18 cellular contexts compared by ENCODE assay signal in genomic region chr6:48113130-48113529, GRCh38. TPM values are rescaled to one million over a fixed set of nuclear protein-coding genes. Genes with fewer than 3 reads are reported as not detected.
A peak's percentile ranks its signal among the peaks of the same experiment; 100 is the strongest.
DNase-seq lines count a peak whose midpoint lies in the region; ATAC-seq, FAIRE-seq and TF ChIP-seq lines count a peak whose summit lies in the region.
"Had no signal": no experiment of that assay in that cellular context is flagged by ENCODE, and none has a peak within 500 bp of the region (broad histone marks: within the 10 kb centered on the region; RNA-seq: fewer than 3 reads in every experiment).

No MANE protein-coding gene starts in this region.

- no peaks in the 10 kb centered on the region for H3K79me1 ChIP-seq in H1 (ENCODE audit: low read depth, low read length)

- no peak overlapping the region for H3K4me3 ChIP-seq in HepG2 (replicated peaks in 1 of 3; ENCODE audit: insufficient read depth in 1 of 3, low read depth in 2 of 3, low read length in 3 of 3)
- no peak overlapping the region for H3K4me3 ChIP-seq in right lobe of liver
- H3K4me3 ChIP-seq in H1 (ENCODE audit: extremely low read depth in 1 of 4, insufficient read depth in 2 of 4, low read depth in 3 of 4, low read length in 4 of 4): no peak overlapping the region
- H3K4me3 ChIP-seq in neural cell (ENCODE audit: low read length): no peak overlapping the region
- no peak overlapping the region for H3K4me3 ChIP-seq in upper lobe of right lung
- no peak overlapping the region for H3K4me3 ChIP-seq in pancreas
- no peak overlapping the region for H3K4me3 ChIP-seq in effector memory CD4-positive, alpha-beta T cell (ENCODE audit: insufficient read depth, low read depth, low read length, poor library complexity, severe bottlenecking)
- H3K4me3 ChIP-seq: BLaER1, MG63, SK-N-MC had no signal

- peaks cover 4% of the 10 kb centered on the region for H3F3A ChIP-seq in neural cell (ENCODE audit: insufficient read depth, low read length, poor library complexity, severe bottlenecking)

- 0 out of 2 replicates have a peak overlapping the region, but pooled peaks have one; percentile 2 for H2BK20ac ChIP-seq in H1 (ENCODE audit: low read length)

- BruUV-seq in HepG2 (replicated peaks; lab: Mats Ljungman, UMichigan): no TSS peak

- H4K91ac ChIP-seq in H1 (replicated peaks; ENCODE audit: insufficient read length, low read length): peak overlapping the region; percentile 52

- intact Hi-C loops in HepG2 (cut with micrococcal nuclease; ENCODE audit: unreplicated experiment) (loop anchor here (5.0 kb wide), 1 partner anchor 41 kb away; no protein-coding TSS in a partner anchor), right lobe of liver (cut with DNase I) (no loop called here), upper lobe of right lung (cut with DNase I) (no loop called here), pancreas (cut with DNase I) (no loop called here)

- H4K20me1 ChIP-seq in HepG2 (ENCODE audit: insufficient read depth, low read length): no peaks in the 10 kb centered on the region
- H4K20me1 ChIP-seq in H1 (replicated peaks in 1 of 2; ENCODE audit: control insufficient read depth in 1 of 2, insufficient read depth in 2 of 2, low read length in 2 of 2): no peaks in the 10 kb centered on the region
- no peaks in the 10 kb centered on the region for H4K20me1 ChIP-seq in neural cell (ENCODE audit: insufficient read depth)
- H4K20me1 ChIP-seq: BLaER1 had no signal

- H3K9me3 ChIP-seq in HepG2 (ENCODE audit: low read length): no peaks in the 10 kb centered on the region
- no peaks in the 10 kb centered on the region for H3K9me3 ChIP-seq in right lobe of liver
- no peaks in the 10 kb centered on the region for H3K9me3 ChIP-seq in H1 (ENCODE audit: insufficient read depth in 2 of 2, low read depth in 1 of 2, low read length in 1 of 2)
- no peaks in the 10 kb centered on the region for H3K9me3 ChIP-seq in neural cell (ENCODE audit: low read length)
- no peaks in the 10 kb centered on the region for H3K9me3 ChIP-seq in upper lobe of right lung
- no peaks in the 10 kb centered on the region for H3K9me3 ChIP-seq in pancreas
- no peaks in the 10 kb centered on the region for H3K9me3 ChIP-seq in effector memory CD4-positive, alpha-beta T cell (ENCODE audit: control insufficient read depth, low read length)
- H3K9me3 ChIP-seq: BLaER1, MG63 had no signal

- H2AK5ac ChIP-seq in H1 (ENCODE audit: low read depth, low read length): no peak overlapping the region

- no peak overlapping the region for H3K4ac ChIP-seq in H1 (replicated peaks; ENCODE audit: insufficient read length, low read depth, low read length)

- TF ChIP-seq RAD21 in HepG2 (CRISPR knock-in tag; IDR thresholded peaks at IDR 0.05) (no peak), H1 (IDR thresholded peaks at IDR 0.05 in 1 of 2, conservative IDR thresholded peaks at IDR 0.05 in 1 of 2; ENCODE audit: low read depth in 2 of 2, low read length in 2 of 2) (no peak), neural cell (conservative IDR thresholded peaks at IDR 0.05) (no peak)

- H3K27me3 ChIP-seq in HepG2 (ENCODE audit: control insufficient read depth in 1 of 2, insufficient read depth in 2 of 2, low read length in 2 of 2) (no peaks in the 10 kb centered on the region; a peak in 2 of 5 replicates), right lobe of liver (no peaks in the 10 kb centered on the region), H1 (replicated peaks in 1 of 4; ENCODE audit: control insufficient read depth in 3 of 4, extremely low read depth in 1 of 4, insufficient read depth in 3 of 4, low read length in 3 of 4) (no peaks in the 10 kb centered on the region), neural cell (ENCODE audit: insufficient read depth, low read depth, low read length) (no peaks in the 10 kb centered on the region), upper lobe of right lung (no peaks in the 10 kb centered on the region), pancreas (no peaks in the 10 kb centered on the region)
- no peaks in the 10 kb centered on the region for H3K27me3 ChIP-seq in effector memory CD4-positive, alpha-beta T cell (replicated peaks; ENCODE audit: control insufficient read depth, insufficient read depth, low read length, poor library complexity, severe bottlenecking)
- H3K27me3 ChIP-seq: BLaER1, MG63 had no signal

- H2BK15ac ChIP-seq in H1 (ENCODE audit: low read length): peak overlapping the region; percentile 24; the same call in 1 of the 2 replicates

- no peaks in the 10 kb centered on the region for H3K36me3 ChIP-seq in HepG2 (replicated peaks in 1 of 2; ENCODE audit: control insufficient read depth in 1 of 2, insufficient read depth in 2 of 2, low read length in 2 of 2)
- H3K36me3 ChIP-seq in right lobe of liver: no peaks in the 10 kb centered on the region
- no peaks in the 10 kb centered on the region for H3K36me3 ChIP-seq in H1 (ENCODE audit: control insufficient read depth in 2 of 4, insufficient read depth in 4 of 4, low read length in 3 of 4)
- H3K36me3 ChIP-seq in neural cell (ENCODE audit: insufficient read depth, low read length): no peaks in the 10 kb centered on the region
- H3K36me3 ChIP-seq in upper lobe of right lung: no peaks in the 10 kb centered on the region
- no peaks in the 10 kb centered on the region for H3K36me3 ChIP-seq in pancreas
- H3K36me3 ChIP-seq in effector memory CD4-positive, alpha-beta T cell (ENCODE audit: control insufficient read depth, insufficient read depth, low read length): no peaks in the 10 kb centered on the region
- H3K36me3 ChIP-seq: BLaER1, MG63 had no signal

- no peak overlapping the region for H3K56ac ChIP-seq in H1 (replicated peaks; ENCODE audit: insufficient read length, low read depth, low read length)

- no peak overlapping the region; the same call in 1 of the 2 replicates for H2BK12ac ChIP-seq in H1 (ENCODE audit: low read depth, low read length)

- H2AFZ ChIP-seq in HepG2 (ENCODE audit: low read length): peak overlapping the region; percentile 18
- peak overlapping the region; percentile 86; the same call in 1 of the 2 replicates for H2AFZ ChIP-seq in H1 (ENCODE audit: low read length)
- H2AFZ ChIP-seq in neural cell (ENCODE audit: low read depth, low read length): no peak overlapping the region

- in situ Hi-C loops in HepG2 (cut with HindIII; ENCODE audit: extremely low pct_ligation_motif_present, low pct_unique_long_range_greater_than_20kb): no loop called here

- DNase-seq in HepG2 (ENCODE audit: low spot score): no peak
- no peak for DNase-seq in right lobe of liver
- DNase-seq in H1 (ENCODE audit: low read depth in 1 of 2, low spot score in 2 of 2): no peak
- DNase-seq in upper lobe of right lung: no peak
- no peak for DNase-seq in pancreas
- DNase-seq in SKM-1 (lab: John Stamatoyannopoulos, UW; ENCODE audit: unreplicated experiment): no peak
- no peak for DNase-seq in effector memory CD4-positive, alpha-beta T cell
- DNase-seq: DMS79 treated with DMSO at 0.1 percent for 48 hours, MG63, NCI-H1105, NCI-H1930, NCI-H446, NCI-H748 treated with DMSO at 0.1 percent for 48 hours had no signal

- H3K79me2 ChIP-seq in HepG2 (ENCODE audit: insufficient read depth, low read length) (peaks cover 31% of the 10 kb centered on the region), H1 (ENCODE audit: control insufficient read depth in 1 of 2, insufficient read depth in 2 of 2, low read length in 2 of 2) (peaks cover 0 to 21% of the 10 kb centered on the region in 2 experiments; a peak in 2 of 4 replicates), neural cell (replicated peaks; ENCODE audit: insufficient read depth, low read length) (peaks cover 16% of the 10 kb centered on the region)

- 94% methylated on average over 2 of the region's 2 CpGs for WGBS in HepG2 (ENCODE audit: low lambda C conversion rate)
- WGBS in right lobe of liver (ENCODE audit: insufficient coverage, low coverage, low lambda C conversion rate, missing lambda C conversion rate): 53% methylated on average over 2 of the region's 2 CpGs
- 81% methylated on average over 2 of the region's 2 CpGs; no CpG with 5 or more reads in 1 of the 2 experiments for WGBS in H1 (ENCODE audit: extremely low coverage in 1 of 2, insufficient coverage in 1 of 2, insufficient read length in 1 of 2, insufficient replicate concordance in 2 of 2, low coverage in 1 of 2, low lambda C conversion rate in 2 of 2, missing lambda C conversion rate in 1 of 2), 2 experiments
- WGBS in pancreas, 2 donors: 45 to 75% methylated on average over 2 of the region's 2 CpGs

- TF ChIP-seq POLR2A in HepG2 (IDR thresholded peaks at IDR 0.05; ENCODE audit: insufficient read depth in 1 of 2, low read depth in 2 of 2, low read length in 2 of 2): no peak
- TF ChIP-seq POLR2A in right lobe of liver (IDR thresholded peaks at IDR 0.05): no peak
- TF ChIP-seq POLR2A in H1 (IDR thresholded peaks at IDR 0.05; ENCODE audit: control extremely low read depth in 1 of 2, low read depth in 2 of 2, low read length in 2 of 2): no peak

- peak overlapping the region; percentile 50 for H2BK120ac ChIP-seq in H1 (replicated peaks; ENCODE audit: low read depth, low read length)

- no peak overlapping the region for H4K8ac ChIP-seq in H1 (ENCODE audit: extremely low read depth, insufficient read depth, low read length)

- FAIRE-seq in HepG2 (lab: Jason Lieb, UNC) (no peak), H1 (lab: Jason Lieb, UNC) (no peak), pancreas (lab: Jason Lieb, UNC) (no peak)

- H3K18ac ChIP-seq in H1 (ENCODE audit: extremely low read depth, low read length): no peak overlapping the region

- H2BK5ac ChIP-seq in H1 (ENCODE audit: low read depth, low read length): no peak overlapping the region; the same call in 1 of the 2 replicates

- TF ChIP-seq CTCF in HepG2 (CRISPR knock-in tag; IDR thresholded peaks at IDR 0.05) (no peak), right lobe of liver (IDR thresholded peaks at IDR 0.05) (no peak), H1 (IDR thresholded peaks at IDR 0.05; ENCODE audit: control extremely low read depth in 1 of 3, insufficient read depth in 1 of 3, low read depth in 1 of 3, low read length in 3 of 3) (no peak), neural cell (IDR thresholded peaks at IDR 0.05; ENCODE audit: poor library complexity, severe bottlenecking) (no peak), upper lobe of right lung (IDR thresholded peaks at IDR 0.05) (no peak), pancreas (IDR thresholded peaks at IDR 0.05) (no peak)

- no peak overlapping the region for H3K23ac ChIP-seq in H1 (ENCODE audit: insufficient read length)

- CTCF ChIA-PET in HepG2 (lab: Yijun Ruan, JAX; ENCODE audit: low intra/inter-chr PET ratio, low total read pairs): no interaction called here
- CTCF ChIA-PET in H1 (lab: Charles Lee; ENCODE audit: partially characterized antibody): interaction anchor here (0.8 kb wide), 1 partner anchor 10 kb away, joined by 4 read pairs; no protein-coding TSS in a partner anchor

- H4K5ac ChIP-seq in H1 (ENCODE audit: insufficient read length, low read depth, low read length): no peak overlapping the region

- H3K4me2 ChIP-seq in HepG2 (ENCODE audit: low read depth, low read length) (no peak overlapping the region), H1 (ENCODE audit: insufficient read depth in 1 of 2, low read depth in 2 of 2, low read length in 2 of 2) (no peak overlapping the region), neural cell (ENCODE audit: low read length) (no peak overlapping the region)
- H3K4me2 ChIP-seq: BLaER1 had no signal

- ATAC-seq in HepG2: no peak
- no peak for ATAC-seq in right lobe of liver
- ATAC-seq in upper lobe of right lung: peak; percentile 15
- no peak for ATAC-seq in pancreas
- ATAC-seq: HCT116, Panc1 had no signal

- H3K23me2 ChIP-seq in H1 (ENCODE audit: low read depth, low read length): no peaks in the 10 kb centered on the region

- TF ChIP-seq EP300 in HepG2 (IDR thresholded peaks at IDR 0.05; ENCODE audit: low read depth in 2 of 2, low read length in 2 of 2): no peak
- TF ChIP-seq EP300 in HepG2 (CRISPR knock-in tag; IDR thresholded peaks at IDR 0.05; ENCODE audit: borderline replicate concordance): no peak
- TF ChIP-seq EP300 in H1 (IDR thresholded peaks at IDR 0.05; ENCODE audit: borderline replicate concordance in 1 of 2, low read depth in 2 of 2, low read length in 2 of 2): no peak
- TF ChIP-seq EP300 in neural cell (conservative IDR thresholded peaks at IDR 0.05; ENCODE audit: poor library complexity, severe bottlenecking): no peak

- no peak overlapping the region for H3K14ac ChIP-seq in H1 (ENCODE audit: insufficient read length)

- no peak overlapping the region for H3K27ac ChIP-seq in HepG2 (ENCODE audit: extremely low read length, insufficient read depth, low read length)
- H3K27ac ChIP-seq in right lobe of liver: no peak overlapping the region
- H3K27ac ChIP-seq in H1 (ENCODE audit: low read depth, low read length): no peak overlapping the region
- peak overlapping the region; percentile 67 for H3K27ac ChIP-seq in neural cell (ENCODE audit: low read length)
- no peak overlapping the region for H3K27ac ChIP-seq in upper lobe of right lung
- no peak overlapping the region for H3K27ac ChIP-seq in pancreas
- no peak overlapping the region for H3K27ac ChIP-seq in effector memory CD4-positive, alpha-beta T cell (ENCODE audit: insufficient read depth, low read length, poor library complexity, severe bottlenecking)
- H3K27ac ChIP-seq: BLaER1, SK-N-MC had no signal

- peaks cover 24% of the 10 kb centered on the region for H3K4me1 ChIP-seq in HepG2 (ENCODE audit: insufficient read depth, low read length)
- H3K4me1 ChIP-seq in right lobe of liver: no peaks in the 10 kb centered on the region
- peaks cover 0 to 8% (median 1%) of the 10 kb centered on the region in 4 experiments; a peak in 2 of 7 replicates for H3K4me1 ChIP-seq in H1 (replicated peaks in 1 of 4; ENCODE audit: control insufficient read depth in 3 of 4, insufficient read depth in 4 of 4, low read length in 3 of 4)
- no peaks in the 10 kb centered on the region for H3K4me1 ChIP-seq in upper lobe of right lung
- H3K4me1 ChIP-seq in pancreas: no peaks in the 10 kb centered on the region
- no peaks in the 10 kb centered on the region for H3K4me1 ChIP-seq in effector memory CD4-positive, alpha-beta T cell (ENCODE audit: control insufficient read depth, insufficient read depth, low read length, poor library complexity, severe bottlenecking)
- H3K4me1 ChIP-seq: BLaER1 had no signal

- H3K9ac ChIP-seq in HepG2 (ENCODE audit: insufficient read depth, low read depth, low read length) (no peak overlapping the region), H1 (replicated peaks in 1 of 4; ENCODE audit: extremely low read depth in 1 of 4, low read depth in 3 of 4, low read length in 3 of 4) (no peak overlapping the region), neural cell (ENCODE audit: low read length) (no peak overlapping the region)
- H3K9ac ChIP-seq: BLaER1 had no signal

- H3K9me2 ChIP-seq in neural cell (ENCODE audit: insufficient read depth, low read length): no peaks in the 10 kb centered on the region

- POLR2A ChIA-PET in HepG2 (lab: Yijun Ruan, JAX) (interaction anchor here (0.6 kb wide), 1 partner anchor 10 kb away, joined by 3 read pairs; no protein-coding TSS in a partner anchor), H1 (lab: Charles Lee; ENCODE audit: partially characterized antibody) (no interaction called here)

RNA-seq across cellular contexts. Expression of gene PTCHD4, which starts 2.1 kb away (rescaled TPM):
- total RNA-seq in HepG2 (2016; rRNA removed; fragmentation: Illumina TruSeq; extraction: Trizol) (32.9 and 35.7 TPM in 2 replicates), right lobe of liver (under 1 TPM in 3 of 6 experiments, not detected in 3; 0.12 to 0.18 (median 0.15) TPM), upper lobe of right lung (4.1 TPM), pancreas (under 1 TPM; 0.06 to 0.59 (median 0.22) TPM)
- total RNA-seq in HepG2 (2016; cell fraction: cytosol; rRNA removed; fragmentation: Illumina TruSeq; extraction: Trizol; ENCODE audit: low read depth): 18.0 and 20.6 TPM in 2 replicates
- 30.6 and 34.3 TPM in 2 replicates for total RNA-seq in HepG2 (2016; cell fraction: insoluble cytoplasmic fraction; rRNA removed; fragmentation: Illumina TruSeq; extraction: Trizol)
- total RNA-seq in HepG2 (2016; cell fraction: membrane; rRNA removed; fragmentation: Illumina TruSeq; extraction: Trizol): 26.1 and 27.2 TPM in 2 replicates
- 48.1 and 50.6 TPM in 2 replicates for total RNA-seq in HepG2 (2016; cell fraction: nucleus; rRNA removed; fragmentation: Illumina TruSeq; extraction: Trizol)
- polyA plus RNA-seq in HepG2 (2011; rRNA removed) (21.9 and 28.4 TPM in 2 replicates), H1 (2011; rRNA removed) (0.11 and 0.17 TPM in 2 replicates), neural cell (3.2 and 3.4 TPM in 2 replicates), pancreas (under 1 TPM; 0.16 to 0.19 TPM)
- 16.5 and 20.5 TPM in 2 replicates for polyA plus RNA-seq in HepG2 (2011; cell fraction: cytosol; rRNA removed)
- 18.5 and 20.8 TPM in 2 replicates for polyA plus RNA-seq in HepG2 (2011; cell fraction: nucleus; rRNA removed)
- polyA plus RNA-seq in HepG2 (2012): 15.1 and 20.3 TPM in 2 replicates
- 3.9 and 4.7 TPM in 2 replicates for polyA plus RNA-seq in HepG2 (2016; cell fraction: cytosol; fragmentation: Illumina TruSeq; extraction: Trizol; ENCODE audit: low read depth)
- polyA plus RNA-seq in HepG2 (2016; cell fraction: insoluble cytoplasmic fraction; fragmentation: Illumina TruSeq; extraction: Trizol; ENCODE audit: low read depth): 28.4 and 29.3 TPM in 2 replicates
- polyA plus RNA-seq in HepG2 (2016; cell fraction: membrane; fragmentation: Illumina TruSeq; extraction: Trizol; ENCODE audit: low read depth): 12.5 and 12.7 TPM in 2 replicates
- polyA plus RNA-seq in HepG2 (2016; cell fraction: nucleus; fragmentation: Illumina TruSeq; extraction: Trizol; ENCODE audit: insufficient read depth, low read depth): 20.7 and 24.1 TPM in 2 replicates
- 0.07 and 80.1 TPM in 2 replicates for polyA minus RNA-seq in HepG2 (2011; rRNA and poly(A)+ RNA removed; ENCODE audit: low replicate concordance)
- 19.2 and 19.8 TPM in 2 replicates for polyA minus RNA-seq in HepG2 (2011; cell fraction: cytosol; rRNA and poly(A)+ RNA removed)
- 148 and 164 TPM in 2 replicates for polyA minus RNA-seq in HepG2 (2011; cell fraction: nucleus; rRNA and poly(A)+ RNA removed)
- total RNA-seq in H1 (2021; fragmentation: NEBNext Ultra II Directional; extraction: Animal tissue kit (Norgen Biotek cat#: 25700)): 0.33 and 0.37 TPM in 2 replicates
- polyA plus RNA-seq in H1 (2011; cell fraction: cytosol; rRNA removed): 0.19 TPM
- 0.76 TPM for polyA plus RNA-seq in H1 (2011; cell fraction: nucleus; rRNA removed)
- polyA plus RNA-seq in H1 (2012, experiment 1 of 2): 0.17 to 0.35 TPM (median 0.29 TPM) in 4 replicates
- polyA plus RNA-seq in H1 (2012, experiment 2 of 2): 0.09 TPM
- 0.85 TPM for polyA plus RNA-seq in H1 (2013, experiment 1 of 2)
- polyA plus RNA-seq in H1 (2013, experiment 2 of 2): 0.70 TPM
- polyA minus RNA-seq in H1 (2011; rRNA and poly(A)+ RNA removed): 0.28 and 0.71 TPM in 2 replicates
- 0.59 TPM for polyA minus RNA-seq in H1 (2011; cell fraction: cytosol; rRNA and poly(A)+ RNA removed)
- polyA minus RNA-seq in H1 (2011; cell fraction: nucleus; rRNA and poly(A)+ RNA removed): 2.3 TPM
- 76.4 and 82.4 TPM in 2 replicates for polyA minus RNA-seq in neural cell
